ENCODE assay signal across 9 cellular contexts in the genomic region with DNA sequence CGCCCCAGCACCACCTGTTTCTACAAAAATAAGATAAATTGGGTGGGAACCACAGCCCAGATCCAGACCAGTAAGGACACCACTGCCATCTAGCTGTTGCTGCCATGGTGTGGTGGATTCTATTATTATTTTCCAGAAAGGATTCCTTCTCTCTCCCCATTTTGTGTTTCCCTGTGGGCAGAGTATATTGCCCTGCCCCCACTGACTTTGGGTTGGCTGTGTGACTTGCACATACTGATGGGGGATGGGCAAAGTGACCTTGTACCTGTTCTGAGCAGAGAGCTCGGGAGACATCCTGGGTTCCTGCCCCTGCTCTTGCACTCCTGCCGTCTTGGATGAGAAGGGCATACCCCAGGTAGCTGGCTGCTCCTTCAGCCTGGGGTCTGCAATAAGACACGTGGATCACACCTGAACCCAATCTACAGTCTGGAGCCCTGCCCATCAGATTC. TPM values are rescaled to one million over a fixed set of nuclear protein-coding genes. Genes with fewer than 3 reads are reported as not detected.
A peak's percentile ranks its signal among the peaks of the same experiment; 100 is the strongest.
DNase-seq lines count a peak whose midpoint lies in the region; ATAC-seq and TF ChIP-seq lines count a peak whose summit lies in the region.
"Had no signal": no experiment of that assay in that cellular context is flagged by ENCODE, and none has a peak within 500 bp of the region (broad histone marks: within the 10 kb centered on the region; RNA-seq: fewer than 3 reads in every experiment).

No MANE protein-coding gene starts in this region.

- H3K4me1 Mint-ChIP-seq in endodermal cell: peaks cover 3% of the 10 kb centered on the region
- H3K4me1 Mint-ChIP-seq: naive B cell had no signal

- peaks cover 3% of the 10 kb centered on the region; the same call in 1 of the 2 replicates for H3F3A ChIP-seq in DOHH2 (ENCODE audit: control insufficient read depth, insufficient read depth)

- ATAC-seq in psoas muscle: no peak
- ATAC-seq in HG02759 (IDR thresholded peaks at IDR 0.05; ENCODE audit: unreplicated experiment): no peak
- no peak for ATAC-seq in HG02973 (IDR thresholded peaks at IDR 0.05; ENCODE audit: unreplicated experiment)

- peaks cover 33% of the 10 kb centered on the region for H3K4me1 ChIP-seq in DOHH2 (ENCODE audit: control insufficient read depth, low read length)
- no peaks in the 10 kb centered on the region for H3K4me1 ChIP-seq in endodermal cell (ENCODE audit: control insufficient read depth, insufficient read depth, low read length)
- no peaks in the 10 kb centered on the region for H3K4me1 ChIP-seq in prostate gland (replicated peaks)
- no peaks in the 10 kb centered on the region for H3K4me1 ChIP-seq in psoas muscle

- no peaks in the 10 kb centered on the region for H3K36me3 ChIP-seq in DOHH2 (ENCODE audit: control insufficient read depth, low read length)
- no peaks in the 10 kb centered on the region for H3K36me3 ChIP-seq in endodermal cell (ENCODE audit: control insufficient read depth, insufficient read depth, low read length)
- no peaks in the 10 kb centered on the region for H3K36me3 ChIP-seq in prostate gland
- no peaks in the 10 kb centered on the region for H3K36me3 ChIP-seq in psoas muscle (ENCODE audit: insufficient read depth in 1 of 2, low read depth in 1 of 2)

- TF ChIP-seq POLR2A in prostate gland (IDR thresholded peaks at IDR 0.05): no peak

- DNase-seq in 8988T (peak; percentile 49), NCI-H524 treated with DMSO at 0.1 percent for 48 hours (lab: John Stamatoyannopoulos, UW) (peak; percentile 53), endodermal cell (peak; percentile 73), prostate gland (ENCODE audit: low spot score) (no peak), psoas muscle (no peak)
- DNase-seq: naive B cell had no signal

- H3K4me3 ChIP-seq in DOHH2 (ENCODE audit: low read length): no peak overlapping the region
- H3K4me3 ChIP-seq in endodermal cell (ENCODE audit: low read length): no peak overlapping the region
- H3K4me3 ChIP-seq in prostate gland: no peak overlapping the region
- no peak overlapping the region for H3K4me3 ChIP-seq in psoas muscle

- peak overlapping the region; percentile 2; the same call in 1 of the 2 replicates for H3K4me2 ChIP-seq in DOHH2 (ENCODE audit: low read length)

- intact Hi-C loops in prostate gland (cut with DNase I) (no loop called here), psoas muscle (cut with DNase I) (no loop called here)

- H3K9me3 Mint-ChIP-seq in endodermal cell: no peaks in the 10 kb centered on the region
- H3K9me3 Mint-ChIP-seq: naive B cell had no signal

- TF ChIP-seq CTCF in DOHH2 (IDR thresholded peaks at IDR 0.05; ENCODE audit: low read depth, low read length, poor library complexity, severe bottlenecking) (peak; percentile 29), endodermal cell (conservative IDR thresholded peaks at IDR 0.05) (peak; percentile 71), prostate gland (IDR thresholded peaks at IDR 0.05) (no peak), psoas muscle (IDR thresholded peaks at IDR 0.05) (no peak)

- H3K36me3 Mint-ChIP-seq in endodermal cell (ENCODE audit: low read depth): no peaks in the 10 kb centered on the region
- H3K36me3 Mint-ChIP-seq: naive B cell had no signal

- WGBS in endodermal cell (ENCODE audit: insufficient coverage in 1 of 2, insufficient read length in 1 of 2), 2 experiments: 63 to 83% methylated on average over 2 to 3 of the region's 4 CpGs
- 24% methylated on average over 4 of the region's 4 CpGs for WGBS in prostate gland
- 37 to 40% (median 38%) methylated on average over 4 of the region's 4 CpGs for WGBS in psoas muscle, 3 donors

- no peaks in the 10 kb centered on the region for H3K79me2 ChIP-seq in DOHH2 (ENCODE audit: control insufficient read depth, low read length)

- peak overlapping the region; percentile 44 for H3K27ac Mint-ChIP-seq in endodermal cell
- H3K27ac Mint-ChIP-seq: naive B cell had no signal

- no peaks in the 10 kb centered on the region for H3K27me3 Mint-ChIP-seq in endodermal cell (ENCODE audit: insufficient read depth)

- H3K4me3 Mint-ChIP-seq in endodermal cell: no peak overlapping the region

- H3K27ac ChIP-seq in DOHH2 (ENCODE audit: low read depth, low read length) (no peak overlapping the region), endodermal cell (ENCODE audit: low read depth, low read length) (no peak overlapping the region), prostate gland (no peak overlapping the region), psoas muscle (no peak overlapping the region)

- H3K27me3 ChIP-seq in DOHH2 (ENCODE audit: control insufficient read depth, low read length) (no peaks in the 10 kb centered on the region), endodermal cell (ENCODE audit: control insufficient read depth, insufficient read depth, low read length, poor library complexity, severe bottlenecking) (no peaks in the 10 kb centered on the region), prostate gland (replicated peaks; ENCODE audit: insufficient read depth) (no peaks in the 10 kb centered on the region), psoas muscle (ENCODE audit: insufficient read depth in 3 of 3, low read length in 2 of 3) (no peaks in the 10 kb centered on the region)

- H3K9me3 ChIP-seq in DOHH2 (ENCODE audit: control insufficient read depth, insufficient read depth, low read length) (no peaks in the 10 kb centered on the region), endodermal cell (ENCODE audit: control insufficient read depth, low read length) (no peaks in the 10 kb centered on the region), prostate gland (no peaks in the 10 kb centered on the region), psoas muscle (no peaks in the 10 kb centered on the region)

- no peak overlapping the region for H3K9ac ChIP-seq in endodermal cell (ENCODE audit: extremely low read depth, low read length, poor library complexity, severe bottlenecking)

- H4K20me1 ChIP-seq in DOHH2 (ENCODE audit: control insufficient read depth, insufficient read depth, low read depth, low read length): no peaks in the 10 kb centered on the region

- no peaks in the 10 kb centered on the region for H3K9me2 ChIP-seq in DOHH2 (replicated peaks; ENCODE audit: control insufficient read depth, low read length)

RNA-seq across cellular contexts. Expression of a gene that starts 24.3 kb away (rescaled TPM):
- total RNA-seq in endodermal cell (10 to 100 TPM; 15.8 to 23.6 TPM), prostate gland (10 to 100 TPM; 31.2 to 39.0 TPM), psoas muscle (10 to 100 TPM; 28.4 to 49.2 (median 35.1) TPM)
- 23.2 TPM for polyA plus RNA-seq in endodermal cell (2013, experiment 1 of 2)
- 22.6 TPM for polyA plus RNA-seq in endodermal cell (2013, experiment 2 of 2)
- 10 to 100 TPM; 20.5 to 53.6 (median 22.6) TPM for polyA plus RNA-seq in psoas muscle

RNA-seq across cellular contexts. Expression of a gene that starts 24.7 kb away (rescaled TPM):
- total RNA-seq in endodermal cell (10 to 100 TPM; 25.0 to 27.9 TPM), prostate gland (10 to 100 TPM in 1 of 2 donors, 1 to 10 TPM in 1; 7.3 to 28.9 TPM), psoas muscle (10 to 100 TPM; 19.7 to 30.1 (median 24.4) TPM)
- polyA plus RNA-seq in endodermal cell (2013, experiment 1 of 2): 37.2 TPM
- 27.9 TPM for polyA plus RNA-seq in endodermal cell (2013, experiment 2 of 2)
- polyA plus RNA-seq in psoas muscle: 10 to 100 TPM; 29.1 to 50.1 (median 37.0) TPM

RNA-seq across cellular contexts. Expression of a gene that starts 44.7 kb away (rescaled TPM):
- total RNA-seq in endodermal cell: 10 to 100 TPM; 59.9 to 66.9 TPM
- 30.1 TPM for polyA plus RNA-seq in endodermal cell (2013, experiment 1 of 2)
- 32.0 TPM for polyA plus RNA-seq in endodermal cell (2013, experiment 2 of 2)
- 100 to 1,000 TPM in 1 of 2 donors, 10 to 100 TPM in 1; 77.1 to 118 TPM for total RNA-seq in prostate gland
- 10 to 100 TPM; 33.7 to 51.0 (median 45.6) TPM for total RNA-seq in psoas muscle
- polyA plus RNA-seq in psoas muscle: 10 to 100 TPM; 30.0 to 61.1 (median 32.5) TPM

RNA-seq across cellular contexts. Expression of a gene that starts 46.5 kb away (rescaled TPM):
- 1 to 10 TPM; 6.5 to 7.2 TPM for total RNA-seq in endodermal cell
- 12.4 TPM for polyA plus RNA-seq in endodermal cell (2013, experiment 1 of 2)
- polyA plus RNA-seq in endodermal cell (2013, experiment 2 of 2): 14.0 TPM
- 10 to 100 TPM in 1 of 2 donors, 1 to 10 TPM in 1; 8.7 to 17.4 TPM for total RNA-seq in prostate gland
- 10 to 100 TPM in 1 of 4 donors, 1 to 10 TPM in 3; 7.4 to 10.3 (median 7.6) TPM for total RNA-seq in psoas muscle
- 10 to 100 TPM; 15.5 to 49.3 (median 23.3) TPM for polyA plus RNA-seq in psoas muscle

RNA-seq across cellular contexts. Expression of a gene that starts 46.7 kb away (rescaled TPM):
- total RNA-seq in endodermal cell: 10 to 100 TPM; 25.0 to 25.6 TPM
- polyA plus RNA-seq in endodermal cell (2013, experiment 1 of 2): 35.5 TPM
- 31.7 TPM for polyA plus RNA-seq in endodermal cell (2013, experiment 2 of 2)
- total RNA-seq in prostate gland: 10 to 100 TPM; 22.4 to 26.2 TPM
- 10 to 100 TPM; 11.5 to 22.0 (median 14.5) TPM for total RNA-seq in psoas muscle
- polyA plus RNA-seq in psoas muscle: 10 to 100 TPM; 16.6 to 32.6 (median 20.2) TPM

Comparison
In these comparisons a context has a peak if more than half of its experiments do, and no peak if none do; other contexts are left out.
1. DNase-seq: peak in 8988T (single experiment), NCI-H524 treated with DMSO at 0.1 percent for 48 hours (single experiment) and endodermal cell (single experiment); none in prostate gland (single experiment) and psoas muscle (0 of 2).
2. CTCF ChIP-seq: peak in DOHH2 (single experiment) and endodermal cell (single experiment); none in prostate gland (0 of 4) and psoas muscle (single experiment).